ENCODE assay signal across 1 cellular context in the genomic region with DNA sequence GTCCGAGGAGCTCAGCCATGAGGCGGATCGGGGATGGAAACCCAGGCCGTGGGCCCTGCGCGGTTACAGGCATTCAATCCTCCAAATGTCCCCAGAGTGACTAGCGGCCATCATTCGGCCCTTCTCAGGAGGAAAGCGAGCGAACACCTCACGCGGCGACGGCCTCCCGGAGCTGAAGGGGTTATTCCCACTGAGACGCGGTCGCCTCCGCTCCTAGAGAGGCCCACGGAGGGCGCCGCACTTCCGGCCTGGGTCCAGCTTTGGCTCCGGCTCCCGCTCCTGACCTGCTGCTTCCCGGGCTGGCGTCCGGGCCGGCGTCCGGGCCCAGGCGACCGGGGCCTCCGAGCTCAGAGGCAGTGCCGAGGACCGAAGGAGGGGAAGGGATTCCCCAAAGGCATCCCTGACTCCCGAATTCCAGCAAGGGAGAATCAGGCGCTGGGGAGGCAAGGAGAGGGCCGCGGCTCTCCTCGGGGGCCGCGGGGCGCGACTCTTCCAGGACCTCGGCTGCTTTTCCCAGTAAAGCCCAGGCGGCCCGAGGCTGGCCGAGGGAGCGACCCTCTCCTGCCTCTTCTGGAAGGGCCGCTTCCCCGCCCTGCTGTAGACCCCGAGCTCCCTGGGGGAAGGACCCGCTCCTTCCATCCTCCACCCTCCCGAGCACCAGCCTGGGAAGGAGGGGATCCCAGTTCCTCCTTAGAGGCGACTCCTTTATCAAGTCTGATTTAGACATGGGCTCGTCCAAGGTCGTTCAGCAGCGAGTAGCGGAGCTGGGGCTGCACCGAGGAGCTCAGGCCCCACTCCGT.
TF ChIP-seq lines count a peak whose summit lies in the region.

No MANE protein-coding gene starts in this region.

TF ChIP-seq in WTC11, 78 proteins besides CTCF, POLR2A, EP300 and RAD21 (continued from another document and continues in another):
- TF ChIP-seq, protein P1, sequence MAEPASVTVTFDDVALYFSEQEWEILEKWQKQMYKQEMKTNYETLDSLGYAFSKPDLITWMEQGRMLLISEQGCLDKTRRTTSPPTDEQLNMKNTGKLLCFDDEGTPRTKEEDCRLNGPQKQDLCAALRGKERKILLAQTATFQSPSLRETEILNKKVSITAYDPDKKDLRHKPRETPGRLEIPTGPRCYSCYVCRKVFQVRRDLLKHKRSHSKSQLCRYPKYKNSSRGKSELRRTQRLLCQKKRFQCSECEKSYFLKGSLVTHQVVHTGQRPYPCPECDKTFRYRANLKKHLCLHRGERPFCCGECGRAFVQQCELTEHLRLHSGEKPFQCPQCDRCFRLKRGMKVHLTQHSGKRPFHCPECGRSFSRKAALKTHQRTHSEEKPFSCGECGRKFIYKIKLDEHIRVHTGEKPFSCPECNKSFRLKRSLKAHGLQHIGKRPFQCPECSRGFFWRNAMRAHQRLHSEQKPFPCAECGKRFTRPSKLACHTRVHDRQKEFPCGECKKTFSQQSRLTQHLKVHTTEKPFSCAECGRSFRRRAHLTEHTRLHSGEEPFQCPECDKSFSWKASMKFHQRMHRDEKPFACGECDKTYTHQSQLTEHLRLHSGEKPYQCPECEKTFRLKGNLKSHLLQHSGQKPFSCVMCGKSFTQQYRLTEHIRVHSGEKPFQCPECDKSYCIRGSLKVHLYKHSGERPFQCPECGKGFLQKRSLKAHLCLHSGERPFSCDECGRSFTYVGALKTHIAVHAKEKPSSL (CRISPR knock-in tag; conservative IDR thresholded peaks at IDR 0.05) = no peak
- no peak for TF ChIP-seq MXD4 (CRISPR knock-in tag; IDR thresholded peaks at IDR 0.05; ENCODE audit: borderline replicate concordance)
- no peak for TF ChIP-seq SMAD4 (CRISPR knock-in tag; IDR thresholded peaks at IDR 0.05)
- peak; percentile 91 for TF ChIP-seq FOXP1 (CRISPR knock-in tag; IDR thresholded peaks at IDR 0.05; ENCODE audit: borderline replicate concordance)
- TF ChIP-seq, protein P2, sequence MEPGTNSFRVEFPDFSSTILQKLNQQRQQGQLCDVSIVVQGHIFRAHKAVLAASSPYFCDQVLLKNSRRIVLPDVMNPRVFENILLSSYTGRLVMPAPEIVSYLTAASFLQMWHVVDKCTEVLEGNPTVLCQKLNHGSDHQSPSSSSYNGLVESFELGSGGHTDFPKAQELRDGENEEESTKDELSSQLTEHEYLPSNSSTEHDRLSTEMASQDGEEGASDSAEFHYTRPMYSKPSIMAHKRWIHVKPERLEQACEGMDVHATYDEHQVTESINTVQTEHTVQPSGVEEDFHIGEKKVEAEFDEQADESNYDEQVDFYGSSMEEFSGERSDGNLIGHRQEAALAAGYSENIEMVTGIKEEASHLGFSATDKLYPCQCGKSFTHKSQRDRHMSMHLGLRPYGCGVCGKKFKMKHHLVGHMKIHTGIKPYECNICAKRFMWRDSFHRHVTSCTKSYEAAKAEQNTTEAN (CRISPR knock-in tag; IDR thresholded peaks at IDR 0.05) = no peak; the same call in 1 of the 2 replicates
- TF ChIP-seq JUN (CRISPR knock-in tag; IDR thresholded peaks at IDR 0.05) = no peak
- TF ChIP-seq, protein P3, sequence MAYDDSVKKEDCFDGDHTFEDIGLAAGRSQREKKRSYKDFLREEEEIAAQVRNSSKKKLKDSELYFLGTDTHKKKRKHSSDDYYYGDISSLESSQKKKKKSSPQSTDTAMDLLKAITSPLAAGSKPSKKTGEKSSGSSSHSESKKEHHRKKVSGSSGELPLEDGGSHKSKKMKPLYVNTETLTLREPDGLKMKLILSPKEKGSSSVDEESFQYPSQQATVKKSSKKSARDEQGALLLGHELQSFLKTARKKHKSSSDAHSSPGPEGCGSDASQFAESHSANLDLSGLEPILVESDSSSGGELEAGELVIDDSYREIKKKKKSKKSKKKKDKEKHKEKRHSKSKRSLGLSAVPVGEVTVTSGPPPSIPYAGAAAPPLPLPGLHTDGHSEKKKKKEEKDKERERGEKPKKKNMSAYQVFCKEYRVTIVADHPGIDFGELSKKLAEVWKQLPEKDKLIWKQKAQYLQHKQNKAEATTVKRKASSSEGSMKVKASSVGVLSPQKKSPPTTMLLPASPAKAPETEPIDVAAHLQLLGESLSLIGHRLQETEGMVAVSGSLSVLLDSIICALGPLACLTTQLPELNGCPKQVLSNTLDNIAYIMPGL (CRISPR knock-in tag; IDR thresholded peaks at IDR 0.05) = peak; percentile 68
- peak; percentile 75; the same call in 1 of the 2 replicates for TF ChIP-seq FOXK1 (CRISPR knock-in tag; IDR thresholded peaks at IDR 0.05)
- TF ChIP-seq, protein P4, sequence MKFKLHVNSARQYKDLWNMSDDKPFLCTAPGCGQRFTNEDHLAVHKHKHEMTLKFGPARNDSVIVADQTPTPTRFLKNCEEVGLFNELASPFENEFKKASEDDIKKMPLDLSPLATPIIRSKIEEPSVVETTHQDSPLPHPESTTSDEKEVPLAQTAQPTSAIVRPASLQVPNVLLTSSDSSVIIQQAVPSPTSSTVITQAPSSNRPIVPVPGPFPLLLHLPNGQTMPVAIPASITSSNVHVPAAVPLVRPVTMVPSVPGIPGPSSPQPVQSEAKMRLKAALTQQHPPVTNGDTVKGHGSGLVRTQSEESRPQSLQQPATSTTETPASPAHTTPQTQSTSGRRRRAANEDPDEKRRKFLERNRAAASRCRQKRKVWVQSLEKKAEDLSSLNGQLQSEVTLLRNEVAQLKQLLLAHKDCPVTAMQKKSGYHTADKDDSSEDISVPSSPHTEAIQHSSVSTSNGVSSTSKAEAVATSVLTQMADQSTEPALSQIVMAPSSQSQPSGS (CRISPR knock-in tag; IDR thresholded peaks at IDR 0.05; ENCODE audit: borderline replicate concordance, low read depth) = no peak
- no peak for TF ChIP-seq CREB1 (CRISPR knock-in tag; IDR thresholded peaks at IDR 0.05)
- TF ChIP-seq, protein P5, sequence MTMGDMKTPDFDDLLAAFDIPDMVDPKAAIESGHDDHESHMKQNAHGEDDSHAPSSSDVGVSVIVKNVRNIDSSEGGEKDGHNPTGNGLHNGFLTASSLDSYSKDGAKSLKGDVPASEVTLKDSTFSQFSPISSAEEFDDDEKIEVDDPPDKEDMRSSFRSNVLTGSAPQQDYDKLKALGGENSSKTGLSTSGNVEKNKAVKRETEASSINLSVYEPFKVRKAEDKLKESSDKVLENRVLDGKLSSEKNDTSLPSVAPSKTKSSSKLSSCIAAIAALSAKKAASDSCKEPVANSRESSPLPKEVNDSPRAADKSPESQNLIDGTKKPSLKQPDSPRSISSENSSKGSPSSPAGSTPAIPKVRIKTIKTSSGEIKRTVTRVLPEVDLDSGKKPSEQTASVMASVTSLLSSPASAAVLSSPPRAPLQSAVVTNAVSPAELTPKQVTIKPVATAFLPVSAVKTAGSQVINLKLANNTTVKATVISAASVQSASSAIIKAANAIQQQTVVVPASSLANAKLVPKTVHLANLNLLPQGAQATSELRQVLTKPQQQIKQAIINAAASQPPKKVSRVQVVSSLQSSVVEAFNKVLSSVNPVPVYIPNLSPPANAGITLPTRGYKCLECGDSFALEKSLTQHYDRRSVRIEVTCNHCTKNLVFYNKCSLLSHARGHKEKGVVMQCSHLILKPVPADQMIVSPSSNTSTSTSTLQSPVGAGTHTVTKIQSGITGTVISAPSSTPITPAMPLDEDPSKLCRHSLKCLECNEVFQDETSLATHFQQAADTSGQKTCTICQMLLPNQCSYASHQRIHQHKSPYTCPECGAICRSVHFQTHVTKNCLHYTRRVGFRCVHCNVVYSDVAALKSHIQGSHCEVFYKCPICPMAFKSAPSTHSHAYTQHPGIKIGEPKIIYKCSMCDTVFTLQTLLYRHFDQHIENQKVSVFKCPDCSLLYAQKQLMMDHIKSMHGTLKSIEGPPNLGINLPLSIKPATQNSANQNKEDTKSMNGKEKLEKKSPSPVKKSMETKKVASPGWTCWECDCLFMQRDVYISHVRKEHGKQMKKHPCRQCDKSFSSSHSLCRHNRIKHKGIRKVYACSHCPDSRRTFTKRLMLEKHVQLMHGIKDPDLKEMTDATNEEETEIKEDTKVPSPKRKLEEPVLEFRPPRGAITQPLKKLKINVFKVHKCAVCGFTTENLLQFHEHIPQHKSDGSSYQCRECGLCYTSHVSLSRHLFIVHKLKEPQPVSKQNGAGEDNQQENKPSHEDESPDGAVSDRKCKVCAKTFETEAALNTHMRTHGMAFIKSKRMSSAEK (CRISPR knock-in tag; IDR thresholded peaks at IDR 0.05; ENCODE audit: borderline replicate concordance) = no peak
- no peak for TF ChIP-seq ZNF138 (CRISPR knock-in tag; conservative IDR thresholded peaks at IDR 0.05)
- TF ChIP-seq, protein P6, sequence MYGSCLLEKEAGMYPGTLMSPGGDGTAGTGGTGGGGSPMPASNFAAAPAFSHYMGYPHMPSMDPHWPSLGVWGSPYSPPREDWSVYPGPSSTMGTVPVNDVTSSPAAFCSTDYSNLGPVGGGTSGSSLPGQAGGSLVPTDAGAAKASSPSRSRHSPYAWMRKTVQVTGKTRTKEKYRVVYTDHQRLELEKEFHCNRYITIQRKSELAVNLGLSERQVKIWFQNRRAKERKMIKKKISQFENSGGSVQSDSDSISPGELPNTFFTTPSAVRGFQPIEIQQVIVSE (CRISPR knock-in tag; IDR thresholded peaks at IDR 0.05; ENCODE audit: borderline replicate concordance) = no peak
- no peak for TF ChIP-seq NFYB (CRISPR knock-in tag; conservative IDR thresholded peaks at IDR 0.05; ENCODE audit: low read depth)
- peak; percentile 78; the same call in 1 of the 2 replicates for TF ChIP-seq KAT7 (CRISPR knock-in tag; IDR thresholded peaks at IDR 0.05; ENCODE audit: borderline replicate concordance)
- TF ChIP-seq, protein P7, sequence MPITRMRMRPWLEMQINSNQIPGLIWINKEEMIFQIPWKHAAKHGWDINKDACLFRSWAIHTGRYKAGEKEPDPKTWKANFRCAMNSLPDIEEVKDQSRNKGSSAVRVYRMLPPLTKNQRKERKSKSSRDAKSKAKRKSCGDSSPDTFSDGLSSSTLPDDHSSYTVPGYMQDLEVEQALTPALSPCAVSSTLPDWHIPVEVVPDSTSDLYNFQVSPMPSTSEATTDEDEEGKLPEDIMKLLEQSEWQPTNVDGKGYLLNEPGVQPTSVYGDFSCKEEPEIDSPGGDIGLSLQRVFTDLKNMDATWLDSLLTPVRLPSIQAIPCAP (CRISPR knock-in tag; IDR thresholded peaks at IDR 0.05) = no peak
- peak; percentile 75; the same call in 1 of the 2 replicates for TF ChIP-seq IRF2 (CRISPR knock-in tag; IDR thresholded peaks at IDR 0.05; ENCODE audit: borderline replicate concordance, low read depth)
- TF ChIP-seq RORB (CRISPR knock-in tag; IDR thresholded peaks at IDR 0.05) = no peak
- no peak for TF ChIP-seq HMGA2 (CRISPR knock-in tag; IDR thresholded peaks at IDR 0.05)
- no peak for TF ChIP-seq GRHL2 (CRISPR knock-in tag; IDR thresholded peaks at IDR 0.05; ENCODE audit: insufficient replicate concordance, severe bottlenecking)
- TF ChIP-seq, protein P8, sequence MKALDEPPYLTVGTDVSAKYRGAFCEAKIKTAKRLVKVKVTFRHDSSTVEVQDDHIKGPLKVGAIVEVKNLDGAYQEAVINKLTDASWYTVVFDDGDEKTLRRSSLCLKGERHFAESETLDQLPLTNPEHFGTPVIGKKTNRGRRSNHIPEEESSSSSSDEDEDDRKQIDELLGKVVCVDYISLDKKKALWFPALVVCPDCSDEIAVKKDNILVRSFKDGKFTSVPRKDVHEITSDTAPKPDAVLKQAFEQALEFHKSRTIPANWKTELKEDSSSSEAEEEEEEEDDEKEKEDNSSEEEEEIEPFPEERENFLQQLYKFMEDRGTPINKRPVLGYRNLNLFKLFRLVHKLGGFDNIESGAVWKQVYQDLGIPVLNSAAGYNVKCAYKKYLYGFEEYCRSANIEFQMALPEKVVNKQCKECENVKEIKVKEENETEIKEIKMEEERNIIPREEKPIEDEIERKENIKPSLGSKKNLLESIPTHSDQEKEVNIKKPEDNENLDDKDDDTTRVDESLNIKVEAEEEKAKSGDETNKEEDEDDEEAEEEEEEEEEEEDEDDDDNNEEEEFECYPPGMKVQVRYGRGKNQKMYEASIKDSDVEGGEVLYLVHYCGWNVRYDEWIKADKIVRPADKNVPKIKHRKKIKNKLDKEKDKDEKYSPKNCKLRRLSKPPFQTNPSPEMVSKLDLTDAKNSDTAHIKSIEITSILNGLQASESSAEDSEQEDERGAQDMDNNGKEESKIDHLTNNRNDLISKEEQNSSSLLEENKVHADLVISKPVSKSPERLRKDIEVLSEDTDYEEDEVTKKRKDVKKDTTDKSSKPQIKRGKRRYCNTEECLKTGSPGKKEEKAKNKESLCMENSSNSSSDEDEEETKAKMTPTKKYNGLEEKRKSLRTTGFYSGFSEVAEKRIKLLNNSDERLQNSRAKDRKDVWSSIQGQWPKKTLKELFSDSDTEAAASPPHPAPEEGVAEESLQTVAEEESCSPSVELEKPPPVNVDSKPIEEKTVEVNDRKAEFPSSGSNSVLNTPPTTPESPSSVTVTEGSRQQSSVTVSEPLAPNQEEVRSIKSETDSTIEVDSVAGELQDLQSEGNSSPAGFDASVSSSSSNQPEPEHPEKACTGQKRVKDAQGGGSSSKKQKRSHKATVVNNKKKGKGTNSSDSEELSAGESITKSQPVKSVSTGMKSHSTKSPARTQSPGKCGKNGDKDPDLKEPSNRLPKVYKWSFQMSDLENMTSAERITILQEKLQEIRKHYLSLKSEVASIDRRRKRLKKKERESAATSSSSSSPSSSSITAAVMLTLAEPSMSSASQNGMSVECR (CRISPR knock-in tag; IDR thresholded peaks at IDR 0.05; ENCODE audit: borderline replicate concordance) = peak; percentile 86
- no peak for TF ChIP-seq RELA (CRISPR knock-in tag; IDR thresholded peaks at IDR 0.05; ENCODE audit: borderline replicate concordance)
- no peak for TF ChIP-seq JAZF1 (CRISPR knock-in tag; IDR thresholded peaks at IDR 0.05)
- TF ChIP-seq, protein P9, sequence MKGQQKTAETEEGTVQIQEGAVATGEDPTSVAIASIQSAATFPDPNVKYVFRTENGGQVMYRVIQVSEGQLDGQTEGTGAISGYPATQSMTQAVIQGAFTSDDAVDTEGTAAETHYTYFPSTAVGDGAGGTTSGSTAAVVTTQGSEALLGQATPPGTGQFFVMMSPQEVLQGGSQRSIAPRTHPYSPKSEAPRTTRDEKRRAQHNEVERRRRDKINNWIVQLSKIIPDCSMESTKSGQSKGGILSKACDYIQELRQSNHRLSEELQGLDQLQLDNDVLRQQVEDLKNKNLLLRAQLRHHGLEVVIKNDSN (CRISPR knock-in tag; IDR thresholded peaks at IDR 0.05) = peak; percentile 69
- TF ChIP-seq, protein P10, sequence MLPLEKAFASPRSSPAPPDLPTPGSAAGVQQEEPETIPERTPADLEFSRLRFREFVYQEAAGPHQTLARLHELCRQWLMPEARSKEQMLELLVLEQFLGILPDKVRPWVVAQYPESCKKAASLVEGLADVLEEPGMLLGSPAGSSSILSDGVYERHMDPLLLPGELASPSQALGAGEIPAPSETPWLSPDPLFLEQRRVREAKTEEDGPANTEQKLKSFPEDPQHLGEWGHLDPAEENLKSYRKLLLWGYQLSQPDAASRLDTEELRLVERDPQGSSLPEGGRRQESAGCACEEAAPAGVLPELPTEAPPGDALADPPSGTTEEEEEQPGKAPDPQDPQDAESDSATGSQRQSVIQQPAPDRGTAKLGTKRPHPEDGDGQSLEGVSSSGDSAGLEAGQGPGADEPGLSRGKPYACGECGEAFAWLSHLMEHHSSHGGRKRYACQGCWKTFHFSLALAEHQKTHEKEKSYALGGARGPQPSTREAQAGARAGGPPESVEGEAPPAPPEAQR (CRISPR knock-in tag; IDR thresholded peaks at IDR 0.05) = no peak
- TF ChIP-seq, protein P11, sequence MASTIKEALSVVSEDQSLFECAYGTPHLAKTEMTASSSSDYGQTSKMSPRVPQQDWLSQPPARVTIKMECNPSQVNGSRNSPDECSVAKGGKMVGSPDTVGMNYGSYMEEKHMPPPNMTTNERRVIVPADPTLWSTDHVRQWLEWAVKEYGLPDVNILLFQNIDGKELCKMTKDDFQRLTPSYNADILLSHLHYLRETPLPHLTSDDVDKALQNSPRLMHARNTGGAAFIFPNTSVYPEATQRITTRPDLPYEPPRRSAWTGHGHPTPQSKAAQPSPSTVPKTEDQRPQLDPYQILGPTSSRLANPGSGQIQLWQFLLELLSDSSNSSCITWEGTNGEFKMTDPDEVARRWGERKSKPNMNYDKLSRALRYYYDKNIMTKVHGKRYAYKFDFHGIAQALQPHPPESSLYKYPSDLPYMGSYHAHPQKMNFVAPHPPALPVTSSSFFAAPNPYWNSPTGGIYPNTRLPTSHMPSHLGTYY (CRISPR knock-in tag; IDR thresholded peaks at IDR 0.05) = no peak
- 0 out of 2 replicates have a peak, but pooled peaks have one; percentile 48 for TF ChIP-seq NFE2L1 (CRISPR knock-in tag; IDR thresholded peaks at IDR 0.05)
